In the genomic region with DNA sequence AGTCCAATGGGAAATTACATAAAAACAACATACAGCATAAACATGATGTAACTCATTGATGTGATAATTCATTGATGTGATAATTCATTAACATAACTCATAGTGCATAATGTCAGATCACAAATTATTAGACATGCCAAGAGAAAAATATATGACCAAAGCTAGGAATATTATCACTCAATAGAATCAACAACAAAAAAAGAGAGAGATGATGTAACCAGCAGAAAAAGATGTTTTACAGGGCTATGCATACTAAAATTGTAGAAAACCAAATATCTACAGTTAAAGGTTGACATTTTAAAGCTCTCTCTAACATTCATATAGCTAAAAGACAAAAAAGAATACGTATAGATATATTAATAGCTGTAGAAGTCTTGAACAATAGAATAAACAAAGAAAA, we compare ENCODE assay signal across 18 cellular contexts.
A peak's percentile ranks its signal among the peaks of the same experiment; 100 is the strongest.
DNase-seq lines count a peak whose midpoint lies in the region; ATAC-seq, FAIRE-seq and TF ChIP-seq lines count a peak whose summit lies in the region.
"Had no signal": no experiment of that assay in that cellular context is flagged by ENCODE, and none has a peak within 500 bp of the region (broad histone marks: within the 10 kb centered on the region; RNA-seq: fewer than 3 reads in every experiment).

No MANE protein-coding gene starts in this region.

- in situ Hi-C loops in K562 (cut with MboI): no loop called here

- H3K9me3 ChIP-seq in K562 (replicated peaks; ENCODE audit: control insufficient read depth, insufficient read depth, low read depth, low read length): no peaks in the 10 kb centered on the region
- H3K9me3 ChIP-seq: A549; BLaER1 treated with 17β-estradiol and CSF1 and Interleukin-3, amounts not matched to agents 10 nM and 100 nM; Caco-2 had no signal

- TF ChIP-seq EP300 in K562 (IDR thresholded peaks at IDR 0.05; ENCODE audit: low read length): no peak

- TF ChIP-seq CTCF in K562 (IDR thresholded peaks at IDR 0.05 in 2 of 3, conservative IDR thresholded peaks at IDR 0.05 in 1 of 3; ENCODE audit: insufficient read depth in 2 of 3, low read depth in 1 of 3, low read length in 3 of 3): no peak

- H3K27me3 ChIP-seq in K562 (ENCODE audit: control insufficient read depth in 2 of 2, insufficient read depth in 2 of 2, low read length in 2 of 2): no peaks in the 10 kb centered on the region
- H3K27me3 ChIP-seq: BLaER1 treated with 17β-estradiol and CSF1 and Interleukin-3, amounts not matched to agents 10 nM and 100 nM had no signal

- TF ChIP-seq RAD21 in K562 (CRISPR knock-in tag; conservative IDR thresholded peaks at IDR 0.05 in 1 of 2, IDR thresholded peaks at IDR 0.05 in 1 of 2): no peak

- H3K4me2 ChIP-seq in K562 (ENCODE audit: insufficient read depth, low read length): no peak overlapping the region
- H3K4me2 ChIP-seq: A549; BLaER1 treated with 17β-estradiol and CSF1 and Interleukin-3, amounts not matched to agents 10 nM and 100 nM had no signal

- H3K79me2 ChIP-seq in K562 (ENCODE audit: control insufficient read depth, insufficient read depth, low read length): no peaks in the 10 kb centered on the region

- POLR2A ChIA-PET in K562 (lab: Yijun Ruan, JAX): no interaction called here

- no peaks in the 10 kb centered on the region for H4K20me1 ChIP-seq in K562 (replicated peaks; ENCODE audit: control insufficient read depth, insufficient read depth, low read length)
- H4K20me1 ChIP-seq: BLaER1 treated with 17β-estradiol and CSF1 and Interleukin-3, amounts not matched to agents 10 nM and 100 nM had no signal

- CTCF ChIA-PET in K562 (lab: Yijun Ruan, JAX; ENCODE audit: low intra/inter-chr PET ratio): no interaction called here

- H3K4me3 ChIP-seq in K562: no peak overlapping the region
- H3K4me3 ChIP-seq: A549; BLaER1 treated with 17β-estradiol and CSF1 and Interleukin-3, amounts not matched to agents 10 nM and 100 nM had no signal

- H3K9me1 ChIP-seq in K562 (ENCODE audit: control insufficient read depth, insufficient read depth, low read length): no peaks in the 10 kb centered on the region

- DNase-seq in H54 (ENCODE audit: insufficient read length, low spot score) (no peak), OCI-M1 (lab: John Stamatoyannopoulos, UW) (peak; percentile 31), K562 (ENCODE audit: extremely low read depth in 1 of 4, low spot score in 3 of 4) (no peak), GM19238 (ENCODE audit: insufficient read length, low spot score) (no peak)
- DNase-seq: AML-193; Caco-2; Calu3; CD4-positive, alpha-beta T cell; CD8-positive, alpha-beta T cell; DMS79 treated with DMSO at 0.1 percent for 48 hours; GF-D8 had no signal

- TF ChIP-seq POLR2A in H54 (IDR thresholded peaks at IDR 0.05; ENCODE audit: low read depth, low read length) (no peak), K562 (conservative IDR thresholded peaks at IDR 0.05) (no peak)

- intact Hi-C loops in K562 (cut with micrococcal nuclease): no loop called here

- BruUV-seq in K562 (replicated peaks; lab: Mats Ljungman, UMichigan): no TSS peak

- WGBS in K562 (ENCODE audit: insufficient coverage, low coverage, missing lambda C conversion rate): 19% methylated on average over 1 of the region's 1 CpG

- 0 out of 2 replicates have a peak overlapping the region, but pooled peaks have one; percentile 9 for H2AFZ ChIP-seq in K562 (ENCODE audit: low read depth, low read length)

- H3K27ac ChIP-seq in K562 (ENCODE audit: extremely low read depth, low read depth, low read length): no peak overlapping the region
- H3K27ac ChIP-seq: 22Rv1; A549; BLaER1 treated with 17β-estradiol and CSF1 and Interleukin-3, amounts not matched to agents 10 nM and 100 nM; C4-2B had no signal

- no peak for ATAC-seq in K562
- ATAC-seq in HG03521 (IDR thresholded peaks at IDR 0.05; ENCODE audit: unreplicated experiment): no peak
- ATAC-seq: A549; CD8-positive, alpha-beta T cell had no signal

- H3K9ac ChIP-seq in K562 (ENCODE audit: insufficient read depth in 1 of 2, low read depth in 2 of 2, low read length in 2 of 2): no peak overlapping the region
- H3K9ac ChIP-seq: BLaER1 treated with 17β-estradiol and CSF1 and Interleukin-3, amounts not matched to agents 10 nM and 100 nM had no signal

- no peaks in the 10 kb centered on the region for H3K4me1 ChIP-seq in K562 (replicated peaks in 1 of 2; ENCODE audit: control insufficient read depth in 2 of 2, insufficient read depth in 2 of 2, low read length in 2 of 2)
- H3K4me1 ChIP-seq: A549; BLaER1 treated with 17β-estradiol and CSF1 and Interleukin-3, amounts not matched to agents 10 nM and 100 nM; Caco-2 had no signal

- FAIRE-seq in H54 (lab: Jason Lieb, UNC): peak; percentile 75
- peak; percentile 44 for FAIRE-seq in K562 (lab: Jason Lieb, UNC)
- FAIRE-seq: A549, G401.6, GM12891 had no signal

- no peaks in the 10 kb centered on the region for H3K36me3 ChIP-seq in K562 (ENCODE audit: control insufficient read depth, insufficient read depth, low read length)
- H3K36me3 ChIP-seq: BLaER1 treated with 17β-estradiol and CSF1 and Interleukin-3, amounts not matched to agents 10 nM and 100 nM had no signal

TF ChIP-seq in K562, 482 proteins besides CTCF, POLR2A, EP300 and RAD21:
- TF ChIP-seq FOXP1 (CRISPR knock-in tag; IDR thresholded peaks at IDR 0.05): no peak
- no peak for TF ChIP-seq RFX7 (CRISPR knock-in tag; IDR thresholded peaks at IDR 0.05)
- peak; percentile 73 to 80; a peak in 2 of 4 replicates for TF ChIP-seq TRIM24 (IDR thresholded peaks at IDR 0.05)
- TF ChIP-seq MEIS2 (IDR thresholded peaks at IDR 0.05; ENCODE audit: partially characterized antibody): peak; percentile 2
- TF ChIP-seq, protein P1, sequence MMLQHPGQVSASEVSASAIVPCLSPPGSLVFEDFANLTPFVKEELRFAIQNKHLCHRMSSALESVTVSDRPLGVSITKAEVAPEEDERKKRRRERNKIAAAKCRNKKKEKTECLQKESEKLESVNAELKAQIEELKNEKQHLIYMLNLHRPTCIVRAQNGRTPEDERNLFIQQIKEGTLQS (IDR thresholded peaks at IDR 0.05): 0 out of 2 replicates have a peak, but pooled peaks have one; percentile 16
- TF ChIP-seq, protein P1 (CRISPR knock-in tag; conservative IDR thresholded peaks at IDR 0.05): no peak
TF ChIP-seq in K562: peak in this region for 3.
